ENCODE assay signal across 10 cellular contexts in genomic region chr1:232590742-232591082, GRCh38. TPM values are rescaled to one million over a fixed set of nuclear protein-coding genes. Genes with fewer than 3 reads are reported as not detected.
DNase-seq lines count a peak whose midpoint lies in the region; ATAC-seq, FAIRE-seq and TF ChIP-seq lines count a peak whose summit lies in the region.
"Had no signal": no experiment of that assay in that cellular context is flagged by ENCODE, and none has a peak within 500 bp of the region (broad histone marks: within the 10 kb centered on the region; RNA-seq: fewer than 3 reads in every experiment).

No MANE protein-coding gene starts in this region.

- DNase-seq in D721Med (ENCODE audit: insufficient read length, low spot score) (no peak), left lung (no peak), NCI-H1930 (lab: John Stamatoyannopoulos, UW) (no peak), NCI-H345 (lab: John Stamatoyannopoulos, UW) (no peak)
- no peak for DNase-seq in stimulated activated CD4-positive, alpha-beta T cell treated with anti-CD3 and anti-CD28 coated beads, Interleukin-4, amount 100 ng/mL, for 1 hour
- DNase-seq: AML-193, cortex of kidney had no signal

- no peaks in the 10 kb centered on the region for H3K36me3 ChIP-seq in left lung

- peak; percentile 76 for ATAC-seq in GM21390 (IDR thresholded peaks at IDR 0.05; ENCODE audit: unreplicated experiment)
- ATAC-seq in HG03442 (IDR thresholded peaks at IDR 0.05; ENCODE audit: unreplicated experiment) = peak; percentile 70
- peak; percentile 42 for ATAC-seq in left lung
- ATAC-seq in HG03469 (IDR thresholded peaks at IDR 0.05; ENCODE audit: unreplicated experiment) = no peak

- FAIRE-seq in D721Med (lab: Jason Lieb, UNC) = peak; percentile 16

- no peaks in the 10 kb centered on the region for H3K27me3 ChIP-seq in left lung

- intact Hi-C loops in left lung (cut with DNase I) = no loop called here

- H3K4me3 ChIP-seq in left lung = no peak overlapping the region

- no peaks in the 10 kb centered on the region for H3K9me3 ChIP-seq in left lung

- no peak for TF ChIP-seq CTCF in D721Med (IDR thresholded peaks at IDR 0.05; ENCODE audit: insufficient read depth, missing control alignments)
- TF ChIP-seq CTCF in left lung (IDR thresholded peaks at IDR 0.05) = no peak

- peaks cover 10 to 55% of the 10 kb centered on the region in 2 donors for H3K4me1 ChIP-seq in left lung

- peak overlapping the region; percentile 51 to 87 for H3K27ac ChIP-seq in left lung

RNA-seq across cellular contexts. Expression of gene SIPA1L2, which starts 39.2 kb away (rescaled TPM):
- total RNA-seq in left lung = 10 to 100 TPM; 19.4 to 28.8 TPM
